ENCODE assay signal across 19 cellular contexts in the genomic region with DNA sequence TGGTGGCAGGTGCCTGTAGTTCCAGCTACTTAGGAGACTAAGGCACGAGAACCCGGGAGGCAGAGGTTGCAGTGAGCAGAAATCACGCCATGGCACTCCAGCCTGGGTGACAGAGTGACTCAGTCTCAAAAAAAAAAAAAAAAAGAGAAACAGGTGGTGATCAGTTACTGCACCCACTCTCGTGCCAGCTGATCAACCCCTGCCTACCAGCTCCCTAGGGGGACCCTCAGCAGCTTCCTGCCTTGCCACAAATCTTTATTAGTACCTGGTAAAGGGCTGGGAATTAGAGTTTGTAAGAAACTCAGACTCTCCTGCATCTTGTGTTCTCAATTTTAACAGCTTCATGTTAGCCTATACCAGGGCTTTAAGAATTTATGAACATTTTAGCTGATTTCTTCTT.
DNase-seq lines count a peak whose midpoint lies in the region; ATAC-seq and TF ChIP-seq lines count a peak whose summit lies in the region.
"Had no signal": no experiment of that assay in that cellular context is flagged by ENCODE, and none has a peak within 500 bp of the region (broad histone marks: within the 10 kb centered on the region; RNA-seq: fewer than 3 reads in every experiment).

No MANE protein-coding gene starts in this region.

- peak overlapping the region; percentile 36 for H3K4me2 ChIP-seq in OCI-LY3 (ENCODE audit: low read length)

- no peak overlapping the region for H3K27ac ChIP-seq in OCI-LY3 (ENCODE audit: low read length)

- no peaks in the 10 kb centered on the region for H3K79me2 ChIP-seq in OCI-LY3 (ENCODE audit: low read length)

- ATAC-seq in T-helper 17 cell (no peak), GM18858 (IDR thresholded peaks at IDR 0.05; ENCODE audit: unreplicated experiment) (no peak), HG03432 (IDR thresholded peaks at IDR 0.05; ENCODE audit: unreplicated experiment) (no peak)

- H3K36me3 ChIP-seq in OCI-LY3 (replicated peaks; ENCODE audit: low read depth, low read length): no peaks in the 10 kb centered on the region

- no peaks in the 10 kb centered on the region for H3K27me3 Mint-ChIP-seq in T-helper 17 cell
- H3K27me3 Mint-ChIP-seq: CD4-positive, alpha-beta T cell had no signal

- H3K27me3 ChIP-seq in OCI-LY3 (ENCODE audit: low read depth, low read length): no peaks in the 10 kb centered on the region

- DNase-seq in GM12865 (ENCODE audit: low read depth): peak; percentile 11
- DNase-seq in NCI-H1436 (lab: John Stamatoyannopoulos, UW): peak; percentile 16
- DNase-seq in stimulated activated naive CD4-positive, alpha-beta T cell (lab: John Stamatoyannopoulos, UW): no peak
- DNase-seq in T-helper 17 cell: no peak
- DNase-seq: CD4-positive, alpha-beta T cell; DMS79 treated with DMSO at 0.1 percent for 48 hours; HCEC 1CT; NCI-H1105 treated with DMSO at 0.1 percent for 48 hours; NCI-H187; NCI-H2107; NCI-H226; NCI-H526 treated with DMSO at 0.1 percent for 48 hours; NK-92 treated with Interleukin-12 subunit alpha and Interleukin-12 subunit beta, amount 100 ng/mL, for 24 hours; OCI-M1; Right ventricle myocardium superior had no signal

- H3K4me3 ChIP-seq in GM12865 (ENCODE audit: low read depth, low read length): no peak overlapping the region
- H3K4me3 ChIP-seq in OCI-LY3 (ENCODE audit: low read length): no peak overlapping the region

- TF ChIP-seq CTCF in GM12865 (IDR thresholded peaks at IDR 0.05; ENCODE audit: insufficient read depth, low read depth, low read length, missing control alignments) (no peak), OCI-LY3 (IDR thresholded peaks at IDR 0.05; ENCODE audit: low read depth, low read length) (no peak)

- no peak overlapping the region for H3K9ac ChIP-seq in OCI-LY3 (ENCODE audit: low read length)

- H2AFZ ChIP-seq in OCI-LY3 (ENCODE audit: low read depth, low read length): no peak overlapping the region

- no peaks in the 10 kb centered on the region for H3K9me3 ChIP-seq in OCI-LY3 (ENCODE audit: insufficient read depth, low read length)
- H3K9me3 ChIP-seq in T-helper 17 cell (ENCODE audit: control insufficient read depth, low read length, poor library complexity, severe bottlenecking): peaks cover 2% of the 10 kb centered on the region

- no peak overlapping the region for H3K27ac Mint-ChIP-seq in T-helper 17 cell
- H3K27ac Mint-ChIP-seq: CD4-positive, alpha-beta T cell; T-helper 2 cell treated with Interferon-gamma antibody and Interleukin-4, amounts not matched to agents 5 μg/mL and 100 μg/mL, for 36 hours had no signal

- no peaks in the 10 kb centered on the region for H3K4me1 Mint-ChIP-seq in T-helper 17 cell

- no peaks in the 10 kb centered on the region for H3K36me3 Mint-ChIP-seq in T-helper 17 cell (ENCODE audit: low read depth)

- peaks cover 12% of the 10 kb centered on the region for H3K4me1 ChIP-seq in OCI-LY3 (ENCODE audit: low read length)

- no peaks in the 10 kb centered on the region for H4K20me1 ChIP-seq in OCI-LY3 (ENCODE audit: insufficient read depth, low read length)

- no peak overlapping the region for H3K4me3 Mint-ChIP-seq in T-helper 17 cell
- H3K4me3 Mint-ChIP-seq: CD4-positive, alpha-beta T cell; T-helper 2 cell treated with Interferon-gamma antibody and Interleukin-4, amounts not matched to agents 5 μg/mL and 100 μg/mL, for 36 hours had no signal

Comparison
In these comparisons a context has a peak if more than half of its experiments do, and no peak if none do; other contexts are left out.
1. DNase-seq: peak in GM12865 (single experiment) and NCI-H1436 (single experiment); none in stimulated activated naive CD4-positive, alpha-beta T cell (0 of 6) and T-helper 17 cell (0 of 3).